Comparison of ENCODE assay signal across 1 cellular context in the genomic region with DNA sequence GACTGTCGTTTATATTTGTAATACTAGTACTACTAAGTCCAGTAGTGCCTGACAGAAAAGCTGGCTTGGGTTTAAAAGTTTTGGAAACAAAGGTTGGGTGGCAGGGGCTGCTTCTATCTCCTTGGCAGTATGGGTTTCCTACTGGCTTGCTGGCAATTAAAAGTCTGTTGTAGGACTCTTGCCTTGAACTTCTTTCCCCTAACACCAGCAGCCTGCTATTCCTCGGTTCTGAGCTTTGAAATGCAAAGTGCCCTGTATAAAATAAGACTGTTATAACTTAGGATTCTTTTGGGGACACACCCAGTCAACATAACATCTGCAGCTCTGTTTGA.
TF ChIP-seq lines count a peak whose summit lies in the region.

No MANE protein-coding gene starts in this region.

TF ChIP-seq in K562, 482 proteins besides CTCF, POLR2A, EP300 and RAD21:
- TF ChIP-seq ARID4B (CRISPR knock-in tag; IDR thresholded peaks at IDR 0.05) (no peak), E2F3 (CRISPR knock-in tag; IDR thresholded peaks at IDR 0.05) (no peak), PHB2 (IDR thresholded peaks at IDR 0.05; ENCODE audit: low read depth) (no peak), ZNF274 (IDR thresholded peaks at IDR 0.05; ENCODE audit: borderline replicate concordance, low read depth, low read length) (no peak), MAX (CRISPR knock-in tag; IDR thresholded peaks at IDR 0.05) (no peak), E2F8 (IDR thresholded peaks at IDR 0.05; ENCODE audit: low read depth, partially characterized antibody) (no peak), ARHGAP35 (IDR thresholded peaks at IDR 0.05; ENCODE audit: partially characterized antibody) (no peak), TAF7 (tag; IDR thresholded peaks at IDR 0.05) (no peak)
- TF ChIP-seq, protein P1, sequence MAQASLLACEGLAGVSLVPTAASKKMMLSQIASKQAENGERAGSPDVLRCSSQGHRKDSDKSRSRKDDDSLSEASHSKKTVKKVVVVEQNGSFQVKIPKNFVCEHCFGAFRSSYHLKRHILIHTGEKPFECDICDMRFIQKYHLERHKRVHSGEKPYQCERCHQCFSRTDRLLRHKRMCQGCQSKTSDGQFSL (CRISPR knock-in tag; IDR thresholded peaks at IDR 0.05), result no peak
- TF ChIP-seq, protein P1 (tag; IDR thresholded peaks at IDR 0.05), result no peak
- TF ChIP-seq, protein P2, sequence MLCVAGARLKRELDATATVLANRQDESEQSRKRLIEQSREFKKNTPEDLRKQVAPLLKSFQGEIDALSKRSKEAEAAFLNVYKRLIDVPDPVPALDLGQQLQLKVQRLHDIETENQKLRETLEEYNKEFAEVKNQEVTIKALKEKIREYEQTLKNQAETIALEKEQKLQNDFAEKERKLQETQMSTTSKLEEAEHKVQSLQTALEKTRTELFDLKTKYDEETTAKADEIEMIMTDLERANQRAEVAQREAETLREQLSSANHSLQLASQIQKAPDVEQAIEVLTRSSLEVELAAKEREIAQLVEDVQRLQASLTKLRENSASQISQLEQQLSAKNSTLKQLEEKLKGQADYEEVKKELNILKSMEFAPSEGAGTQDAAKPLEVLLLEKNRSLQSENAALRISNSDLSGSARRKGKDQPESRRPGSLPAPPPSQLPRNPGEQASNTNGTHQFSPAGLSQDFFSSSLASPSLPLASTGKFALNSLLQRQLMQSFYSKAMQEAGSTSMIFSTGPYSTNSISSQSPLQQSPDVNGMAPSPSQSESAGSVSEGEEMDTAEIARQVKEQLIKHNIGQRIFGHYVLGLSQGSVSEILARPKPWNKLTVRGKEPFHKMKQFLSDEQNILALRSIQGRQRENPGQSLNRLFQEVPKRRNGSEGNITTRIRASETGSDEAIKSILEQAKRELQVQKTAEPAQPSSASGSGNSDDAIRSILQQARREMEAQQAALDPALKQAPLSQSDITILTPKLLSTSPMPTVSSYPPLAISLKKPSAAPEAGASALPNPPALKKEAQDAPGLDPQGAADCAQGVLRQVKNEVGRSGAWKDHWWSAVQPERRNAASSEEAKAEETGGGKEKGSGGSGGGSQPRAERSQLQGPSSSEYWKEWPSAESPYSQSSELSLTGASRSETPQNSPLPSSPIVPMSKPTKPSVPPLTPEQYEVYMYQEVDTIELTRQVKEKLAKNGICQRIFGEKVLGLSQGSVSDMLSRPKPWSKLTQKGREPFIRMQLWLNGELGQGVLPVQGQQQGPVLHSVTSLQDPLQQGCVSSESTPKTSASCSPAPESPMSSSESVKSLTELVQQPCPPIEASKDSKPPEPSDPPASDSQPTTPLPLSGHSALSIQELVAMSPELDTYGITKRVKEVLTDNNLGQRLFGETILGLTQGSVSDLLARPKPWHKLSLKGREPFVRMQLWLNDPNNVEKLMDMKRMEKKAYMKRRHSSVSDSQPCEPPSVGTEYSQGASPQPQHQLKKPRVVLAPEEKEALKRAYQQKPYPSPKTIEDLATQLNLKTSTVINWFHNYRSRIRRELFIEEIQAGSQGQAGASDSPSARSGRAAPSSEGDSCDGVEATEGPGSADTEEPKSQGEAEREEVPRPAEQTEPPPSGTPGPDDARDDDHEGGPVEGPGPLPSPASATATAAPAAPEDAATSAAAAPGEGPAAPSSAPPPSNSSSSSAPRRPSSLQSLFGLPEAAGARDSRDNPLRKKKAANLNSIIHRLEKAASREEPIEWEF (CRISPR knock-in tag; IDR thresholded peaks at IDR 0.05), result no peak
- TF ChIP-seq, protein P3, sequence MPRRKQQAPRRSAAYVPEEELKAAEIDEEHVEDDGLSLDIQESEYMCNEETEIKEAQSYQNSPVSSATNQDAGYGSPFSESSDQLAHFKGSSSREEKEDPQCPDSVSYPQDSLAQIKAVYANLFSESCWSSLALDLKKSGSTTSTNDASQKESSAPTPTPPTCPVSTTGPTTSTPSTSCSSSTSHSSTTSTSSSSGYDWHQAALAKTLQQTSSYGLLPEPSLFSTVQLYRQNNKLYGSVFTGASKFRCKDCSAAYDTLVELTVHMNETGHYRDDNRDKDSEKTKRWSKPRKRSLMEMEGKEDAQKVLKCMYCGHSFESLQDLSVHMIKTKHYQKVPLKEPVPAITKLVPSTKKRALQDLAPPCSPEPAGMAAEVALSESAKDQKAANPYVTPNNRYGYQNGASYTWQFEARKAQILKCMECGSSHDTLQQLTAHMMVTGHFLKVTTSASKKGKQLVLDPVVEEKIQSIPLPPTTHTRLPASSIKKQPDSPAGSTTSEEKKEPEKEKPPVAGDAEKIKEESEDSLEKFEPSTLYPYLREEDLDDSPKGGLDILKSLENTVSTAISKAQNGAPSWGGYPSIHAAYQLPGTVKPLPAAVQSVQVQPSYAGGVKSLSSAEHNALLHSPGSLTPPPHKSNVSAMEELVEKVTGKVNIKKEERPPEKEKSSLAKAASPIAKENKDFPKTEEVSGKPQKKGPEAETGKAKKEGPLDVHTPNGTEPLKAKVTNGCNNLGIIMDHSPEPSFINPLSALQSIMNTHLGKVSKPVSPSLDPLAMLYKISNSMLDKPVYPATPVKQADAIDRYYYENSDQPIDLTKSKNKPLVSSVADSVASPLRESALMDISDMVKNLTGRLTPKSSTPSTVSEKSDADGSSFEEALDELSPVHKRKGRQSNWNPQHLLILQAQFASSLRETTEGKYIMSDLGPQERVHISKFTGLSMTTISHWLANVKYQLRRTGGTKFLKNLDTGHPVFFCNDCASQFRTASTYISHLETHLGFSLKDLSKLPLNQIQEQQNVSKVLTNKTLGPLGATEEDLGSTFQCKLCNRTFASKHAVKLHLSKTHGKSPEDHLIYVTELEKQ (CRISPR knock-in tag; IDR thresholded peaks at IDR 0.05), result no peak
TF ChIP-seq in K562: peak in this region for 0.
